In the genomic region with DNA sequence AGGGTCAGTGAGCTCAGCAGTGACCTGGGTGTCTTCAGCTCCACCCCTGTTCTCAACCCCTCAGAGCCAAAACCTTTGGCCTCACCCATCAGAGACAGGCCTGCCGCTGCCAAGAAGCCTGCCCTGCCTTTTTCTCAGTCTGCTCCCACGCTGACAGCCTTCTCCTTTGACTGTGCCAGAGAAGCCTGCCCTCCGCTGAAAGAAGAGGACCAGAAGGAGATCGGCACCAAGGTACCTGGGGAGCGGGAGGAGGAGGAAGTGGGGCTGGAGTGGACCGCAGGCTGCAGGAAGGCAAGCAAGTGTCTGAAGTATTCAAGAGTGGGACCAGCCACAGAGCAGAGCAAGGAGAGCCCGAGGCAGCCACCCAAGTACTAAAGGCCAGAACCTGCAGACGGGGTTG, we compare ENCODE assay signal across 13 cellular contexts. TPM values are rescaled to one million over a fixed set of nuclear protein-coding genes. Genes with fewer than 3 reads are reported as not detected.
DNase-seq lines count a peak whose midpoint lies in the region; ATAC-seq and TF ChIP-seq lines count a peak whose summit lies in the region.
"Had no signal": no experiment of that assay in that cellular context is flagged by ENCODE, and none has a peak within 500 bp of the region (broad histone marks: within the 10 kb centered on the region; RNA-seq: fewer than 3 reads in every experiment).

No MANE protein-coding gene starts in this region.

- no peaks in the 10 kb centered on the region for H3K36me3 Mint-ChIP-seq in activated T-cell treated with anti-CD3 and anti-CD28 coated beads, Interleukin-2, amount 50 U/mL, for 4 hours (ENCODE audit: insufficient read depth)
- H3K36me3 Mint-ChIP-seq in activated naive CD8-positive, alpha-beta T cell, result no peaks in the 10 kb centered on the region

- in situ Hi-C loops in GM13977 (cut with MboI; ENCODE audit: low pct_unique_long_range_greater_than_20kb, low sequenced_read_pairs, unreplicated experiment), result no loop called here
- in situ Hi-C loops in mammary epithelial cell (cut with MboI; ENCODE audit: low sequenced_read_pairs in 2 of 2), result no loop called here

- no peak overlapping the region for H4K8ac ChIP-seq in neuronal stem cell (ENCODE audit: low read depth, low read length)

- H3K36me3 ChIP-seq in neuronal stem cell (replicated peaks in 1 of 2; ENCODE audit: control insufficient read depth in 2 of 2, insufficient read depth in 2 of 2, low read length in 2 of 2), result no peaks in the 10 kb centered on the region
- H3K36me3 ChIP-seq in mammary epithelial cell (ENCODE audit: insufficient read depth, low read length), result no peaks in the 10 kb centered on the region
- H3K36me3 ChIP-seq: vagina had no signal

- H2AK5ac ChIP-seq in neuronal stem cell (ENCODE audit: low read depth, low read length), result peak overlapping the region; percentile 66

- no peak overlapping the region for H3K27ac ChIP-seq in neuronal stem cell (replicated peaks; ENCODE audit: low read length)
- no peak overlapping the region for H3K27ac ChIP-seq in mammary epithelial cell (ENCODE audit: insufficient read depth, low read depth, low read length)
- H3K27ac ChIP-seq: hepatocyte, vagina had no signal

- H3K4me3 ChIP-seq in neuronal stem cell (ENCODE audit: low read length in 2 of 2) (no peak overlapping the region), lower leg skin (ENCODE audit: low read depth, poor library complexity, severe bottlenecking) (no peak overlapping the region), mammary epithelial cell (replicated peaks in 1 of 3; ENCODE audit: insufficient read depth in 1 of 3, low read depth in 2 of 3, low read length in 3 of 3) (no peak overlapping the region)
- H3K4me3 ChIP-seq: coronary artery, hepatocyte, K562, vagina had no signal

- WGBS in neuronal stem cell (ENCODE audit: extremely low coverage in 2 of 2, insufficient read length in 2 of 2, insufficient replicate concordance in 1 of 2), 2 donors, result no CpG with 5 or more reads among the region's 8 CpGs
- WGBS in lower leg skin, 2 donors, result 70 to 73% methylated on average over 8 of the region's 8 CpGs
- WGBS in mammary epithelial cell (ENCODE audit: low coverage, missing lambda C conversion rate), result 98% methylated on average over 5 of the region's 8 CpGs

- no peak overlapping the region for H4K91ac ChIP-seq in neuronal stem cell (ENCODE audit: low read depth, low read length, poor library complexity)

- H3K4me1 ChIP-seq in neuronal stem cell (ENCODE audit: control insufficient read depth in 2 of 2, insufficient read depth in 1 of 2, low read depth in 1 of 2, low read length in 2 of 2) (peaks cover 17 to 22% of the 10 kb centered on the region in 2 donors), mammary epithelial cell (ENCODE audit: insufficient read depth, low read length) (no peaks in the 10 kb centered on the region)

- H3K14ac ChIP-seq in neuronal stem cell (ENCODE audit: low read length), result peak overlapping the region; percentile 48

- H3K4me2 ChIP-seq in neuronal stem cell (ENCODE audit: insufficient read depth, low read length, poor library complexity, severe bottlenecking) (no peak overlapping the region), mammary epithelial cell (ENCODE audit: insufficient read depth, low read depth, low read length) (no peak overlapping the region)
- H3K4me2 ChIP-seq: hepatocyte, SK-N-SH had no signal

- H3K9me3 ChIP-seq in neuronal stem cell (replicated peaks in 1 of 2; ENCODE audit: control insufficient read depth in 2 of 2, insufficient read depth in 1 of 2, low read depth in 1 of 2, low read length in 2 of 2) (no peaks in the 10 kb centered on the region), mammary epithelial cell (replicated peaks; ENCODE audit: insufficient read depth, low read length) (no peaks in the 10 kb centered on the region)
- H3K9me3 ChIP-seq: SK-N-SH, vagina had no signal

- H3K27me3 ChIP-seq in neuronal stem cell (ENCODE audit: control insufficient read depth in 3 of 3, insufficient read depth in 3 of 3, low read depth in 1 of 3, low read length in 3 of 3), result peaks cover 0 to 30% (median 0%) of the 10 kb centered on the region in 3 experiments
- no peaks in the 10 kb centered on the region for H3K27me3 ChIP-seq in mammary epithelial cell (ENCODE audit: insufficient read depth, low read length)
- H3K27me3 ChIP-seq: hepatocyte, vagina had no signal

- dilution Hi-C loops in mammary epithelial cell (cut with HindIII; ENCODE audit: low sequenced_read_pairs), result no loop called here

- no peak for DNase-seq in activated T-cell treated with anti-CD3 and anti-CD28 coated beads, Interleukin-2, amount 50 U/mL, for 4 hours
- no peak for DNase-seq in activated T-cell treated with anti-CD3 and anti-CD28 coated beads for 4 hours
- no peak for DNase-seq in neuronal stem cell (ENCODE audit: low spot score)
- no peak for DNase-seq in lower leg skin (ENCODE audit: low spot score in 2 of 2)
- DNase-seq in SKM-1 (lab: John Stamatoyannopoulos, UW; ENCODE audit: unreplicated experiment), result no peak
- DNase-seq in GM13977 (ENCODE audit: low spot score), result no peak
- DNase-seq in mammary epithelial cell, result no peak
- DNase-seq: SK-N-SH had no signal

- CTCF ChIA-PET in mammary epithelial cell (lab: Charles Lee; ENCODE audit: low non-redundant PET), result no interaction called here

- H3K9ac ChIP-seq in neuronal stem cell (ENCODE audit: low read depth, low read length, poor library complexity) (no peak overlapping the region), mammary epithelial cell (ENCODE audit: insufficient read depth, low read length) (no peak overlapping the region)
- H3K9ac ChIP-seq: SK-N-SH had no signal

- H2AFZ ChIP-seq in neuronal stem cell (ENCODE audit: low read length), result no peak overlapping the region
- H2AFZ ChIP-seq in mammary epithelial cell (ENCODE audit: low read depth, low read length), result no peak overlapping the region
- H2AFZ ChIP-seq: hepatocyte had no signal

- H3K23ac ChIP-seq in neuronal stem cell (ENCODE audit: low read depth, low read length, poor library complexity), result no peak overlapping the region

- peak overlapping the region; percentile 86 for H3K4me3 Mint-ChIP-seq in activated T-cell treated with anti-CD3 and anti-CD28 coated beads, Interleukin-2, amount 50 U/mL, for 4 hours
- peak overlapping the region; percentile 77 for H3K4me3 Mint-ChIP-seq in activated naive CD8-positive, alpha-beta T cell

- no peak overlapping the region for H2BK5ac ChIP-seq in neuronal stem cell (ENCODE audit: low read length)

- no peak overlapping the region for H2BK12ac ChIP-seq in neuronal stem cell (ENCODE audit: low read length)

- H3K9me3 Mint-ChIP-seq in activated T-cell treated with anti-CD3 and anti-CD28 coated beads, Interleukin-2, amount 50 U/mL, for 4 hours, result no peaks in the 10 kb centered on the region
- H3K9me3 Mint-ChIP-seq in activated naive CD8-positive, alpha-beta T cell (ENCODE audit: low read depth), result no peaks in the 10 kb centered on the region

- peaks cover 85% of the 10 kb centered on the region for H3K4me1 Mint-ChIP-seq in activated T-cell treated with anti-CD3 and anti-CD28 coated beads, Interleukin-2, amount 50 U/mL, for 4 hours (ENCODE audit: low read depth)
- peaks cover 77% of the 10 kb centered on the region for H3K4me1 Mint-ChIP-seq in activated naive CD8-positive, alpha-beta T cell (ENCODE audit: low read depth)

- BruUV-seq in mammary epithelial cell (replicated peaks; lab: Mats Ljungman, UMichigan), result no TSS peak

- intact Hi-C loops in lower leg skin (cut with DNase I; ENCODE audit: low total_unique reads) (no loop called here), mammary epithelial cell (cut with micrococcal nuclease) (loop anchor here (5.0 kb wide), 1 partner anchor 192 kb away; no protein-coding TSS in a partner anchor)

- no peaks in the 10 kb centered on the region for H4K20me1 ChIP-seq in mammary epithelial cell (ENCODE audit: insufficient read depth, low read length)

- H3K27me3 Mint-ChIP-seq in activated T-cell treated with anti-CD3 and anti-CD28 coated beads, Interleukin-2, amount 50 U/mL, for 4 hours (ENCODE audit: low read depth), result no peaks in the 10 kb centered on the region
- H3K27me3 Mint-ChIP-seq in activated naive CD8-positive, alpha-beta T cell, result no peaks in the 10 kb centered on the region

- no peak overlapping the region for H2BK15ac ChIP-seq in neuronal stem cell (ENCODE audit: low read length)

- no peaks in the 10 kb centered on the region for H3K79me1 ChIP-seq in neuronal stem cell (ENCODE audit: low read depth, low read length)

- no peaks in the 10 kb centered on the region for H3K79me2 ChIP-seq in mammary epithelial cell (ENCODE audit: insufficient read depth, low read length)
- H3K79me2 ChIP-seq: hepatocyte had no signal

- peak overlapping the region; percentile 93 for H3K27ac Mint-ChIP-seq in activated naive CD8-positive, alpha-beta T cell

- peak overlapping the region; percentile 49 for H3K18ac ChIP-seq in neuronal stem cell (ENCODE audit: low read length)

- no peak for TF ChIP-seq CTCF in lower leg skin (IDR thresholded peaks at IDR 0.05)
- TF ChIP-seq CTCF in GM13977 (IDR thresholded peaks at IDR 0.05; ENCODE audit: extremely low read depth, insufficient read depth, missing control alignments), result no peak
- no peak for TF ChIP-seq CTCF in mammary epithelial cell (conservative IDR thresholded peaks at IDR 0.05 in 1 of 2, IDR thresholded peaks at IDR 0.05 in 1 of 2; ENCODE audit: extremely low read depth in 1 of 2, insufficient read depth in 1 of 2, low read depth in 1 of 2, low read length in 2 of 2)

- no peak overlapping the region for H2BK120ac ChIP-seq in neuronal stem cell (ENCODE audit: low read depth, low read length)

- H3K4ac ChIP-seq in neuronal stem cell (ENCODE audit: low read length), result no peak overlapping the region

- no peak for TF ChIP-seq POLR2A in lower leg skin (IDR thresholded peaks at IDR 0.05)

- ATAC-seq in activated T-cell treated with anti-CD3 and anti-CD28 coated beads, Interleukin-2, amount 50 U/mL, for 4 hours, result peak; percentile 5 to 6

RNA-seq across cellular contexts. Expression of gene TOGARAM2, which starts 33.2 kb away (rescaled TPM):
- total RNA-seq in activated T-cell treated with anti-CD3 and anti-CD28 coated beads, Interleukin-2, amount 50 U/mL, for 4 hours, result 1 to 10 TPM; 2.3 to 7.6 (median 5.1) TPM
- polyA plus RNA-seq in neuronal stem cell (2013, experiment 1 of 2), result 0.06 TPM
- 0.06 TPM for polyA plus RNA-seq in neuronal stem cell (2013, experiment 2 of 2)
- total RNA-seq in lower leg skin, result 1 to 10 TPM in 3 of 4 donors, under 1 TPM in 1; 0.17 to 5.1 (median 1.7) TPM
- not detected for total RNA-seq in mammary epithelial cell
- 0.09 TPM for polyA plus RNA-seq in mammary epithelial cell
- polyA minus RNA-seq in mammary epithelial cell, result not detected
- total RNA-seq: K562 had no signal
- polyA plus RNA-seq: K562 had no signal

RNA-seq across cellular contexts. Expression of gene PCARE, which starts 60.0 kb away (rescaled TPM):
- total RNA-seq in activated T-cell treated with anti-CD3 and anti-CD28 coated beads, Interleukin-2, amount 50 U/mL, for 4 hours, result not detected
- polyA plus RNA-seq in neuronal stem cell (2013, experiment 1 of 2), result not detected
- polyA plus RNA-seq in neuronal stem cell (2013, experiment 2 of 2), result not detected
- total RNA-seq in lower leg skin (under 1 TPM in 2 of 4 donors, not detected in 2; 0.02 to 0.13 TPM), mammary epithelial cell (under 1 TPM in 1 of 2 donors, not detected in 1; under 0.01 TPM)
- polyA plus RNA-seq in mammary epithelial cell, result 0.05 TPM
- not detected for polyA minus RNA-seq in mammary epithelial cell
- total RNA-seq: K562, vagina had no signal
- polyA plus RNA-seq: hepatocyte, K562, SK-N-SH had no signal
